Comparison of ENCODE assay signal across 11 cellular contexts in genomic region chr19:18790566-18791314, GRCh38. TPM values are rescaled to one million over a fixed set of nuclear protein-coding genes. Genes with fewer than 3 reads are reported as not detected.
DNase-seq lines count a peak whose midpoint lies in the region; ATAC-seq, FAIRE-seq and TF ChIP-seq lines count a peak whose summit lies in the region.
"Had no signal": no experiment of that assay in that cellular context is flagged by ENCODE, and none has a peak within 500 bp of the region (broad histone marks: within the 10 kb centered on the region; RNA-seq: fewer than 3 reads in every experiment).

TSS of gene COMP (minus strand) at chr19:18791305. CDS start at chr19:18791269, 36 bp downstream.

- CTCF ChIA-PET in activated CD4-positive, alpha-beta T cell treated with anti-CD3 and anti-CD28 coated beads for 36 hours (lab: Charles Lee), result no interaction called here
- CTCF ChIA-PET in HepG2 (lab: Yijun Ruan, JAX; ENCODE audit: low intra/inter-chr PET ratio, low total read pairs), result no interaction called here

- WGBS in HepG2 (ENCODE audit: low lambda C conversion rate), result 15% methylated on average over 26 of the region's 61 CpGs
- WGBS in stomach, 5 donors, result 2 to 4% (median 3%) methylated on average over 35 to 61 of the region's 61 CpGs

- peaks cover 69% of the 10 kb centered on the region for H3K27me3 Mint-ChIP-seq in activated CD4-positive, alpha-beta T cell treated with anti-CD3 and anti-CD28 coated beads for 36 hours
- peaks cover 24% of the 10 kb centered on the region for H3K27me3 Mint-ChIP-seq in activated naive CD8-positive, alpha-beta T cell

- no TSS peak for BruUV-seq in HepG2 (replicated peaks; lab: Mats Ljungman, UMichigan)

- H3K27me3 ChIP-seq in HepG2 (ENCODE audit: control insufficient read depth in 1 of 2, insufficient read depth in 2 of 2, low read length in 2 of 2), result peaks cover 14 to 80% of the 10 kb centered on the region in 2 experiments
- peaks cover 39 to 100% (median 71%) of the 10 kb centered on the region in 3 donors for H3K27me3 ChIP-seq in stomach

- in situ Hi-C loops in HepG2 (cut with HindIII; ENCODE audit: extremely low pct_ligation_motif_present, low pct_unique_long_range_greater_than_20kb), result no loop called here

- peak within 1 kb of the TSS; percentile 6 for H3K4me3 Mint-ChIP-seq in activated CD4-positive, alpha-beta T cell treated with anti-CD3 and anti-CD28 coated beads for 36 hours
- H3K4me3 Mint-ChIP-seq in activated naive CD8-positive, alpha-beta T cell, result peak within 1 kb of the TSS; percentile 80

- peaks cover 28% of the 10 kb centered on the region for H3K4me1 Mint-ChIP-seq in activated CD4-positive, alpha-beta T cell treated with anti-CD3 and anti-CD28 coated beads for 36 hours
- H3K4me1 Mint-ChIP-seq in activated naive CD8-positive, alpha-beta T cell (ENCODE audit: low read depth), result peaks cover 24% of the 10 kb centered on the region

- no peak within 1 kb of the TSS for H3K27ac ChIP-seq in HepG2 (ENCODE audit: extremely low read length, insufficient read depth, low read length)
- no peak within 1 kb of the TSS for H3K27ac ChIP-seq in stomach
- H3K27ac ChIP-seq: adrenal gland, uterus had no signal

- H3K27ac Mint-ChIP-seq in activated CD4-positive, alpha-beta T cell treated with anti-CD3 and anti-CD28 coated beads for 36 hours, result no peak within 1 kb of the TSS
- H3K27ac Mint-ChIP-seq in activated naive CD8-positive, alpha-beta T cell, result no peak within 1 kb of the TSS

- no peak for FAIRE-seq in HepG2 (lab: Jason Lieb, UNC)

- H2AFZ ChIP-seq in HepG2 (ENCODE audit: low read length), result no peak within 1 kb of the TSS

- TF ChIP-seq POLR2A in HepG2 (IDR thresholded peaks at IDR 0.05; ENCODE audit: insufficient read depth in 1 of 2, low read depth in 2 of 2, low read length in 2 of 2), result no peak
- no peak for TF ChIP-seq POLR2A in stomach (IDR thresholded peaks at IDR 0.05)

- ATAC-seq in activated CD4-positive, alpha-beta T cell treated with anti-CD3 and anti-CD28 coated beads for 36 hours, result no peak
- ATAC-seq in HepG2, result peak; percentile 11; the same call in 2 of the 3 replicates

- H3K36me3 ChIP-seq in HepG2 (replicated peaks in 1 of 2; ENCODE audit: control insufficient read depth in 1 of 2, insufficient read depth in 2 of 2, low read length in 2 of 2), result no peaks in the 10 kb centered on the region
- H3K36me3 ChIP-seq in stomach, result no peaks in the 10 kb centered on the region
- H3K36me3 ChIP-seq: adrenal gland, uterus had no signal

- H4K20me1 ChIP-seq in HepG2 (ENCODE audit: insufficient read depth, low read length), result no peaks in the 10 kb centered on the region

- DNase-seq in activated CD4-positive, alpha-beta T cell treated with anti-CD3 and anti-CD28 coated beads for 36 hours, result no peak
- no peak for DNase-seq in activated CD4-positive, alpha-beta T cell treated with anti-CD3 and anti-CD28 coated beads for 4 hours
- DNase-seq in HepG2 (ENCODE audit: low spot score), result no peak
- no peak for DNase-seq in stomach
- no peak for DNase-seq in NCI-H1436 treated with DMSO at 0.1 percent for 48 hours (lab: John Stamatoyannopoulos, UW)
- no peak for DNase-seq in AML-193 (lab: John Stamatoyannopoulos, UW)
- DNase-seq in SIG-M5 (lab: John Stamatoyannopoulos, UW), result no peak
- DNase-seq: uterus had no signal

- TF ChIP-seq CTCF in HepG2 (CRISPR knock-in tag; IDR thresholded peaks at IDR 0.05) (no peak), stomach (IDR thresholded peaks at IDR 0.05) (no peak)

- peak within 1 kb of the TSS; percentile 29 for H3K4me2 ChIP-seq in HepG2 (ENCODE audit: low read depth, low read length)

- no peak for TF ChIP-seq RAD21 in HepG2 (CRISPR knock-in tag; IDR thresholded peaks at IDR 0.05)

- H3K4me3 ChIP-seq in HepG2 (replicated peaks in 1 of 3; ENCODE audit: insufficient read depth in 1 of 3, low read depth in 2 of 3, low read length in 3 of 3) (peak within 1 kb of the TSS in 2 of 3 experiments; percentile 15 to 52; a peak in 1 of 6 replicates), stomach (peak within 1 kb of the TSS; percentile 23 to 50 (median 34))
- H3K4me3 ChIP-seq: uterus had no signal

- H3K4me1 ChIP-seq in HepG2 (ENCODE audit: insufficient read depth, low read length), result peaks cover 25% of the 10 kb centered on the region
- H3K4me1 ChIP-seq in stomach, result peaks cover 38 to 56% (median 47%) of the 10 kb centered on the region in 4 donors

- H3K9me3 Mint-ChIP-seq in activated CD4-positive, alpha-beta T cell treated with anti-CD3 and anti-CD28 coated beads for 36 hours (ENCODE audit: low read depth), result no peaks in the 10 kb centered on the region
- H3K9me3 Mint-ChIP-seq in activated naive CD8-positive, alpha-beta T cell (ENCODE audit: low read depth), result no peaks in the 10 kb centered on the region

- TF ChIP-seq EP300 in HepG2 (IDR thresholded peaks at IDR 0.05; ENCODE audit: low read depth in 2 of 2, low read length in 2 of 2) (no peak), HepG2 (CRISPR knock-in tag; IDR thresholded peaks at IDR 0.05; ENCODE audit: borderline replicate concordance) (no peak), stomach (IDR thresholded peaks at IDR 0.05) (no peak)

- no peaks in the 10 kb centered on the region for H3K79me2 ChIP-seq in HepG2 (ENCODE audit: insufficient read depth, low read length)

- no peaks in the 10 kb centered on the region for H3K36me3 Mint-ChIP-seq in activated CD4-positive, alpha-beta T cell treated with anti-CD3 and anti-CD28 coated beads for 36 hours (ENCODE audit: low read depth)
- no peaks in the 10 kb centered on the region for H3K36me3 Mint-ChIP-seq in activated naive CD8-positive, alpha-beta T cell

- intact Hi-C loops in activated CD4-positive, alpha-beta T cell treated with anti-CD3 and anti-CD28 coated beads for 36 hours (cut with DNase I, micrococcal nuclease), result loop anchor here (1.0 to 5.0 kb wide), 3 partner anchors 52 to 193 kb away; no protein-coding TSS in a partner anchor
- intact Hi-C loops in HepG2 (cut with micrococcal nuclease; ENCODE audit: unreplicated experiment), result no loop called here
- intact Hi-C loops in stomach (cut with DNase I; ENCODE audit: low total_unique reads), result no loop called here

- H3K9me3 ChIP-seq in HepG2 (ENCODE audit: low read length) (no peaks in the 10 kb centered on the region), stomach (no peaks in the 10 kb centered on the region)
- H3K9me3 ChIP-seq: adrenal gland, uterus had no signal

- no peak within 1 kb of the TSS for H3K9ac ChIP-seq in HepG2 (ENCODE audit: insufficient read depth, low read depth, low read length)

- POLR2A ChIA-PET in activated CD4-positive, alpha-beta T cell treated with anti-CD3 and anti-CD28 coated beads for 36 hours (lab: Charles Lee), result no interaction called here
- POLR2A ChIA-PET in HepG2 (lab: Yijun Ruan, JAX), result interaction anchor here (0.9 kb wide), 1 partner anchor 41 kb away, joined by 4 read pairs; the partner anchor contains the start of gene UPF1

TF ChIP-seq in HepG2, 621 proteins besides CTCF, POLR2A, EP300 and RAD21 (continues in another document):
- TF ChIP-seq NPAS2 (CRISPR knock-in tag; IDR thresholded peaks at IDR 0.05; ENCODE audit: borderline replicate concordance), result no peak
- TF ChIP-seq MNT (IDR thresholded peaks at IDR 0.05), result no peak

RNA-seq across cellular contexts. Expression of gene COMP, which starts in this region (rescaled TPM):
- total RNA-seq in activated CD4-positive, alpha-beta T cell treated with anti-CD3 and anti-CD28 coated beads for 36 hours, result not detected
- total RNA-seq in HepG2 (2016; rRNA removed; fragmentation: Illumina TruSeq; extraction: Trizol), result 0.04 TPM in 1 of 2 replicates, not detected in the other
- not detected in 2 replicates for total RNA-seq in HepG2 (2016; cell fraction: cytosol; rRNA removed; fragmentation: Illumina TruSeq; extraction: Trizol; ENCODE audit: low read depth)
- total RNA-seq in HepG2 (2016; cell fraction: insoluble cytoplasmic fraction; rRNA removed; fragmentation: Illumina TruSeq; extraction: Trizol), result 0.04 TPM in 1 of 2 replicates, not detected in the other
- not detected in 2 replicates for total RNA-seq in HepG2 (2016; cell fraction: membrane; rRNA removed; fragmentation: Illumina TruSeq; extraction: Trizol)
- not detected in 2 replicates for total RNA-seq in HepG2 (2016; cell fraction: nucleus; rRNA removed; fragmentation: Illumina TruSeq; extraction: Trizol)
- 0.13 and 0.16 TPM in 2 replicates for polyA plus RNA-seq in HepG2 (2011; rRNA removed)
- polyA plus RNA-seq in HepG2 (2011; cell fraction: cytosol; rRNA removed), result 0.16 and 0.19 TPM in 2 replicates
- polyA plus RNA-seq in HepG2 (2011; cell fraction: nucleus; rRNA removed), result 0.23 and 0.37 TPM in 2 replicates
- polyA plus RNA-seq in HepG2 (2012), result 0.36 and 0.49 TPM in 2 replicates
- not detected in 2 replicates for polyA plus RNA-seq in HepG2 (2016; cell fraction: cytosol; fragmentation: Illumina TruSeq; extraction: Trizol; ENCODE audit: low read depth)
- polyA plus RNA-seq in HepG2 (2016; cell fraction: insoluble cytoplasmic fraction; fragmentation: Illumina TruSeq; extraction: Trizol; ENCODE audit: low read depth), result not detected in 2 replicates
- 0.08 TPM in 1 of 2 replicates, not detected in the other for polyA plus RNA-seq in HepG2 (2016; cell fraction: membrane; fragmentation: Illumina TruSeq; extraction: Trizol; ENCODE audit: low read depth)
- polyA plus RNA-seq in HepG2 (2016; cell fraction: nucleus; fragmentation: Illumina TruSeq; extraction: Trizol; ENCODE audit: insufficient read depth, low read depth), result 0.31 and 0.66 TPM in 2 replicates
- not detected in 2 replicates for polyA minus RNA-seq in HepG2 (2011; rRNA and poly(A)+ RNA removed; ENCODE audit: low replicate concordance)
- not detected in 2 replicates for polyA minus RNA-seq in HepG2 (2011; cell fraction: cytosol; rRNA and poly(A)+ RNA removed)
- not detected in 2 replicates for polyA minus RNA-seq in HepG2 (2011; cell fraction: nucleus; rRNA and poly(A)+ RNA removed)
- total RNA-seq in stomach, result 1 to 10 TPM in 1 of 5 donors, not detected in 4; 1.4 TPM
- 1 to 10 TPM in 2 of 3 donors, under 1 TPM in 1; 0.62 to 4.1 (median 1.8) TPM for polyA plus RNA-seq in stomach
- total RNA-seq: glomerular endothelial cell had no signal

Comparison
In these comparisons a context has a peak if more than half of its experiments do, and no peak if none do; other contexts are left out.
1. Peak in ATAC-seq, H3K4me3 ChIP-seq and H3K4me2 ChIP-seq in HepG2; RNA of the gene not detected or under 1 TPM.
2. intact Hi-C loops: an anchor here in activated CD4-positive, alpha-beta T cell treated with anti-CD3 and anti-CD28 coated beads for 36 hours (1.0 to 5.0 kb wide); none called in HepG2 and stomach.